Comparison of ENCODE assay signal across 13 cellular contexts in genomic region chr2:222878877-222879601, GRCh38. TPM values are rescaled to one million over a fixed set of nuclear protein-coding genes. Genes with fewer than 3 reads are reported as not detected.
A peak's percentile ranks its signal among the peaks of the same experiment; 100 is the strongest.
DNase-seq lines count a peak whose midpoint lies in the region; ATAC-seq, FAIRE-seq and TF ChIP-seq lines count a peak whose summit lies in the region.
"Had no signal": no experiment of that assay in that cellular context is flagged by ENCODE, and none has a peak within 500 bp of the region (broad histone marks: within the 10 kb centered on the region; RNA-seq: fewer than 3 reads in every experiment).

No MANE protein-coding gene starts in this region.

- no peaks in the 10 kb centered on the region for H3K36me3 ChIP-seq in skeletal muscle satellite cell (ENCODE audit: insufficient read depth, low read length)

- no peaks in the 10 kb centered on the region for H3K27me3 Mint-ChIP-seq in activated naive CD4-positive, alpha-beta T cell treated with anti-CD3 and anti-CD28 coated beads, Interleukin-2, amount 50 U/mL, for 24 hours

- ATAC-seq in SK-N-SH treated with all-trans-retinoic acid at 6 μM for 48 hours = peak; percentile 70

- no peak overlapping the region for H3K4me3 ChIP-seq in skeletal muscle satellite cell (ENCODE audit: low read length)
- H3K4me3 ChIP-seq: lung had no signal

- FAIRE-seq in frontal cortex (lab: Jason Lieb, UNC) = no peak
- FAIRE-seq: colon had no signal

- H3K4me1 Mint-ChIP-seq in activated naive CD4-positive, alpha-beta T cell treated with anti-CD3 and anti-CD28 coated beads, Interleukin-2, amount 50 U/mL, for 24 hours = peaks cover 64% of the 10 kb centered on the region

- H3K4me1 ChIP-seq in skeletal muscle satellite cell (ENCODE audit: control insufficient read depth, insufficient read depth, low read length) = peaks cover 30% of the 10 kb centered on the region

- H3K9me3 Mint-ChIP-seq in activated naive CD4-positive, alpha-beta T cell treated with anti-CD3 and anti-CD28 coated beads, Interleukin-2, amount 50 U/mL, for 24 hours = no peaks in the 10 kb centered on the region

- peaks cover 1% of the 10 kb centered on the region for H3K36me3 Mint-ChIP-seq in activated naive CD4-positive, alpha-beta T cell treated with anti-CD3 and anti-CD28 coated beads, Interleukin-2, amount 50 U/mL, for 24 hours

- H3K4me3 Mint-ChIP-seq in activated naive CD4-positive, alpha-beta T cell treated with anti-CD3 and anti-CD28 coated beads, Interleukin-2, amount 50 U/mL, for 24 hours = no peak overlapping the region

- DNase-seq in activated naive CD4-positive, alpha-beta T cell (lab: John Stamatoyannopoulos, UW) = no peak
- DNase-seq in fibroblast of peridontal ligament (ENCODE audit: extremely low read depth) (peak; percentile 42), NCI-H345 treated with DMSO at 0.1 percent for 48 hours (lab: John Stamatoyannopoulos, UW; ENCODE audit: unreplicated experiment) (no peak), frontal cortex (ENCODE audit: low spot score in 2 of 2) (no peak), AG08396 (ENCODE audit: low spot score) (no peak)
- DNase-seq: activated effector memory CD4-positive, alpha-beta T cell treated with Interleukin-2 at 50 U/mL for 16 hours; glutamatergic neuron; stimulated activated CD4-positive, alpha-beta T cell treated with anti-CD3 and anti-CD28 coated beads, Interleukin-4, amount 100 ng/mL, for 4 hours had no signal

- H3K27me3 ChIP-seq in skeletal muscle satellite cell (ENCODE audit: control insufficient read depth, insufficient read depth, low read length) = no peaks in the 10 kb centered on the region

- peak overlapping the region; percentile 66 for H3K27ac Mint-ChIP-seq in activated naive CD4-positive, alpha-beta T cell treated with anti-CD3 and anti-CD28 coated beads, Interleukin-2, amount 50 U/mL, for 24 hours

- H3K9ac ChIP-seq in skeletal muscle satellite cell (ENCODE audit: low read depth, low read length) = no peak overlapping the region

- H3K4me2 ChIP-seq in skeletal muscle satellite cell (ENCODE audit: low read length) = peak overlapping the region; percentile 46

- no peaks in the 10 kb centered on the region for H3K9me3 ChIP-seq in skeletal muscle satellite cell (replicated peaks; ENCODE audit: low read length)

TF ChIP-seq in SK-N-SH treated with all-trans-retinoic acid at 6 μM for 48 hours, 23 proteins besides CTCF, POLR2A, EP300 and RAD21:
- TF ChIP-seq TCF4 (CRISPR knock-in tag; IDR thresholded peaks at IDR 0.05; ENCODE audit: borderline replicate concordance) (no peak), ZC3H10 (CRISPR knock-in tag; IDR thresholded peaks at IDR 0.05) (no peak), OSR1 (CRISPR knock-in tag; IDR thresholded peaks at IDR 0.05) (no peak), CREB5 (CRISPR knock-in tag; IDR thresholded peaks at IDR 0.05; ENCODE audit: low read depth) (no peak), SNAI2 (CRISPR knock-in tag; IDR thresholded peaks at IDR 0.05) (no peak), ZFP30 (CRISPR knock-in tag; IDR thresholded peaks at IDR 0.05) (no peak)

RNA-seq across cellular contexts. Expression of gene ACSL3, which starts 18.2 kb away (rescaled TPM):
- total RNA-seq in skeletal muscle satellite cell (2012; rRNA removed) = 80.8 and 154 TPM in 2 replicates
- total RNA-seq in frontal cortex = 250 TPM
